Comparison of ENCODE assay signal across 1 cellular context in genomic region chr18:49072524-49072934, GRCh38.
TF ChIP-seq lines count a peak whose summit lies in the region.

No MANE protein-coding gene starts in this region.

TF ChIP-seq in K562, 482 proteins besides CTCF, POLR2A, EP300 and RAD21 (continued from another document and continues in another):
- TF ChIP-seq CLOCK (CRISPR knock-in tag; IDR thresholded peaks at IDR 0.05; ENCODE audit: borderline replicate concordance) (no peak), HDAC3 (IDR thresholded peaks at IDR 0.05; ENCODE audit: borderline replicate concordance, partially characterized antibody) (peak; percentile 32), TBL1XR1 (IDR thresholded peaks at IDR 0.05; ENCODE audit: low read length in 2 of 2) (0 out of 4 replicates have a peak, but pooled peaks of 1 of the 2 experiments have one; percentile 24), ZNF324 (CRISPR knock-in tag; IDR thresholded peaks at IDR 0.05) (no peak), BHLHE40 (IDR thresholded peaks at IDR 0.05; ENCODE audit: low read length) (0 out of 2 replicates have a peak, but pooled peaks have one; percentile 27), RCOR1 (IDR thresholded peaks at IDR 0.05; ENCODE audit: borderline replicate concordance in 1 of 2, low read depth in 2 of 2, low read length in 2 of 2) (peak in 1 of 2 experiments; percentile 61; a peak in 1 of 4 replicates), CHD4 (IDR thresholded peaks at IDR 0.05; ENCODE audit: insufficient read depth, insufficient replicate concordance, low read depth, low read length, poor library complexity, severe bottlenecking) (no peak), ZNF174 (CRISPR knock-in tag; IDR thresholded peaks at IDR 0.05) (no peak), ATF2 (CRISPR knock-in tag; IDR thresholded peaks at IDR 0.05) (no peak), FUS (optimal IDR thresholded peaks at IDR 0.05; ENCODE audit: low read depth, low read length) (no peak), HMBOX1 (IDR thresholded peaks at IDR 0.05) (0 out of 2 replicates have a peak, but pooled peaks have one; percentile 36), RERE (CRISPR knock-in tag; IDR thresholded peaks at IDR 0.05; ENCODE audit: borderline replicate concordance) (no peak), YBX1 (IDR thresholded peaks at IDR 0.05) (no peak), ZSCAN32 (CRISPR knock-in tag; IDR thresholded peaks at IDR 0.05) (no peak), RBM39 (optimal IDR thresholded peaks at IDR 0.05; ENCODE audit: low read depth, low read length) (no peak), ARNT (IDR thresholded peaks at IDR 0.05) (0 out of 4 replicates have a peak, but pooled peaks of 1 of the 2 experiments have one; percentile 18), CBFA2T3 (IDR thresholded peaks at IDR 0.05) (peak; percentile 94), SMARCC2 (IDR thresholded peaks at IDR 0.05; ENCODE audit: low read depth) (0 out of 2 replicates have a peak, but pooled peaks have one; percentile 33), ZNF518B (CRISPR knock-in tag; IDR thresholded peaks at IDR 0.05) (no peak), HOXB6 (CRISPR knock-in tag; IDR thresholded peaks at IDR 0.05; ENCODE audit: borderline replicate concordance) (no peak), MCM7 (IDR thresholded peaks at IDR 0.05) (no peak), ZNF347 (CRISPR knock-in tag; IDR thresholded peaks at IDR 0.05; ENCODE audit: low read depth) (no peak), TFAM (CRISPR knock-in tag; conservative IDR thresholded peaks at IDR 0.05) (no peak), MAZ (CRISPR knock-in tag; conservative IDR thresholded peaks at IDR 0.05 in 1 of 2, IDR thresholded peaks at IDR 0.05 in 1 of 2) (no peak), TRIM24 (IDR thresholded peaks at IDR 0.05) (peak in 1 of 2 experiments; percentile 43; a peak in 1 of 4 replicates), NFIC (IDR thresholded peaks at IDR 0.05) (peak; percentile 88), MAFF (IDR thresholded peaks at IDR 0.05; ENCODE audit: low read length) (no peak), DPF2 (IDR thresholded peaks at IDR 0.05) (peak; percentile 90), E4F1 (CRISPR knock-in tag; IDR thresholded peaks at IDR 0.05; ENCODE audit: borderline replicate concordance) (no peak), SMAD4 (CRISPR knock-in tag; conservative IDR thresholded peaks at IDR 0.05) (0 out of 2 replicates have a peak, but pooled peaks have one; percentile 43), GATA2 (CRISPR knock-in tag; IDR thresholded peaks at IDR 0.05) (peak; percentile 62), ELK3 (CRISPR knock-in tag; IDR thresholded peaks at IDR 0.05) (no peak), ATF3 (IDR thresholded peaks at IDR 0.05) (no peak), ATF3 (CRISPR knock-in tag; conservative IDR thresholded peaks at IDR 0.05) (no peak), SREBF2 (CRISPR knock-in tag; IDR thresholded peaks at IDR 0.05) (no peak), ZNF143 (CRISPR knock-in tag; IDR thresholded peaks at IDR 0.05) (no peak), TCF3 (CRISPR knock-in tag; IDR thresholded peaks at IDR 0.05) (peak; percentile 91), SUPT5H (IDR thresholded peaks at IDR 0.05) (no peak), ZKSCAN1 (IDR thresholded peaks at IDR 0.05; ENCODE audit: low read depth, low read length) (0 out of 2 replicates have a peak, but pooled peaks have one; percentile 34), STAT5A (IDR thresholded peaks at IDR 0.05; ENCODE audit: borderline replicate concordance, low read length) (peak; percentile 74), MCM5 (IDR thresholded peaks at IDR 0.05; ENCODE audit: low read depth) (no peak)
